13 cellular contexts compared by ENCODE assay signal in the genomic region with DNA sequence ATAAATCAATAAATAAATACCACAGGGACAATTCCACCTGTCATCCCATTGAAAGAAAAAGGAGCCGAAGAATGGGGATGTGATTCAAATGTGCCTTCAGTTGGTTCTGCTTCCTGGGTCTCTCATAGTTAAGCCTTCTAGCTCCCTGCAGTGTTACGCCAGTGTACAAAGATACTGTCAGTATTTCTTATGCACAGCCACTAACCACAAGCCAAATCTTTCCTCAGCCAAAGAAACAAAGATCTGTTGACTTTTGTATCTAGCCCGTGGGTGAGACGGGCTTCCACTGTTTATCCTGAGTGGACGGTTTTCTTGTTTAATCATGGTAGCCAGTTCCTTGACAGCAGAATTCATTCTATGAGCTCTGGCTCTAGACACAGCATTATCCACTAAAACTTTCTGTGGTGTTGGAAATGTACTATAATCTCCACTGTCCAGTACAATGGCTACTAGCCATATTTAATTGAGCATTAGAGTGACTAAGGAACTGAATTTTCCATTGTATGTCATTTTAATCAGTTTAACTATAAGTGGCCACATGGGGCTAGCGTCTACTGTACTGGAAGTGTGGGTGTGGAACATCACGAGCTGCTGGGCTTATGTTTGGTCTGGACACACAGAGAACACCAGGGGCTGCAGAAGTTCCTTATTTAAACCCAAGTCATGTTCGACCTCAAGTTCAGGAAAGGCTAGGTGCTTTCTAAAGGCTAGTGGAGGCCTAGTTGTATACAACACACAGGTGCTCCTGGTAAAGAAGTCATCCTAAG.
"Had no signal": no experiment of that assay in that cellular context is flagged by ENCODE, and none has a peak within 500 bp of the region (broad histone marks: within the 10 kb centered on the region; RNA-seq: fewer than 3 reads in every experiment).

No MANE protein-coding gene starts in this region.

- H3K4me1 ChIP-seq: colonic mucosa, pancreas, thyroid gland, vagina had no signal

- H3K27ac ChIP-seq: cardiac muscle cell, colonic mucosa, esophagus squamous epithelium, pancreas, thyroid gland, vagina had no signal

- H3K27me3 ChIP-seq: colonic mucosa, esophagus squamous epithelium, pancreas, thyroid gland, vagina had no signal

- H3K36me3 ChIP-seq: cardiac muscle cell, colonic mucosa, esophagus squamous epithelium, pancreas, thyroid gland, vagina had no signal

- H3K9me3 ChIP-seq: colonic mucosa, esophagus squamous epithelium, pancreas, thyroid gland, vagina had no signal

- H3K4me3 ChIP-seq: cardiac muscle cell, colonic mucosa, esophagus squamous epithelium, pancreas, thyroid gland, vagina had no signal

- ATAC-seq: activated CD8-positive, alpha-beta T cell treated with anti-CD3 and anti-CD28 coated beads, Interleukin-2, amount 10 ng/mL, durations not matched to agents 7 days and 5 days had no signal

- DNase-seq: activated CD4-positive, alpha-beta T cell treated with anti-CD3 and anti-CD28 coated beads for 48 hours; activated CD8-positive, alpha-beta memory T cell treated with anti-CD3 and anti-CD28 coated beads, Interleukin-2, amount 50 U/mL, for 48 hours; activated CD8-positive, alpha-beta T cell treated with anti-CD3 and anti-CD28 coated beads, Interleukin-2, amount 10 ng/mL, durations not matched to agents 7 days and 5 days; activated naive CD8-positive, alpha-beta T cell treated with anti-CD3 and anti-CD28 coated beads, Interleukin-2, amount 10 ng/mL, durations not matched to agents 7 days and 5 days; colonic mucosa; esophagus squamous epithelium; foreskin fibroblast; nephron progenitor cell; stimulated activated CD4-positive, alpha-beta T cell treated with anti-CD3 and anti-CD28 coated beads, Interleukin-15, amount 100 ng/mL, for 24 hours; thyroid gland had no signal
